14 cellular contexts compared by ENCODE assay signal in the genomic region with DNA sequence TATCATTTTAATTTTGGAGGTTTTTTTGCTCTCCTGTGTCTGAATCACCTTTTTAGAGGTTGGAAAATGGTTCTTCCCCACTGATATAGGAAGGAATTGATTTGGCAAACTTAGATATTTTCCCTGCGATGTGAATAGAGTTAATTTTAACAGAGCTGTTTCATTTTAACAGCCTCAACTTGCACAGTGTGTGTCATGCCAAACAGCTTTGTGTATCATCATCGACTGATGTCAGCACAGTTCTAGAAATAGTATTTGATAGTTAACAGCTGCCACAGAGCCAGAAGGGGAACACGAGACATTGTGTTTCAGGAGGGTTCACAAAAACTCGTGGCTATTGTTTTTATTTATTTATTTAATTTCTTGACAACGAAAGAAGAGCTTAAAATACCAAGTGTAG.
DNase-seq lines count a peak whose midpoint lies in the region; ATAC-seq, FAIRE-seq and TF ChIP-seq lines count a peak whose summit lies in the region.
"Had no signal": no experiment of that assay in that cellular context is flagged by ENCODE, and none has a peak within 500 bp of the region (broad histone marks: within the 10 kb centered on the region; RNA-seq: fewer than 3 reads in every experiment).

No MANE protein-coding gene starts in this region.

- TF ChIP-seq CTCF in epithelial cell of proximal tubule (conservative IDR thresholded peaks at IDR 0.05; ENCODE audit: low read depth, low read length) = no peak

- ATAC-seq in esophagus mucosa (no peak), HG02970 (IDR thresholded peaks at IDR 0.05; ENCODE audit: low FRiP score, unreplicated experiment) (no peak)

- peak; percentile 17 for FAIRE-seq in islet of Langerhans (lab: Jason Lieb, UNC)
- FAIRE-seq: bronchial epithelial cell had no signal

- no peak overlapping the region for H3K4me3 ChIP-seq in epithelial cell of proximal tubule (ENCODE audit: low read depth, low read length)
- H3K4me3 ChIP-seq: neural progenitor cell had no signal

- DNase-seq in DMS 273 (lab: John Stamatoyannopoulos, UW; ENCODE audit: unreplicated experiment) = peak; percentile 8
- DNase-seq in DMS 273 treated with DMSO at 0.1 percent for 48 hours (lab: John Stamatoyannopoulos, UW) = no peak
- DNase-seq in epithelial cell of proximal tubule (ENCODE audit: low read depth) = peak; percentile 27
- peak; percentile 31 for DNase-seq in stromal cell of bone marrow (ENCODE audit: low read depth)
- DNase-seq in NCI-H2196 (lab: John Stamatoyannopoulos, UW; ENCODE audit: unreplicated experiment) = no peak
- DNase-seq: COR-L47, kidney glomerular epithelial cell, NCI-H1417 treated with DMSO at 0.1 percent for 48 hours, trophoblast cell had no signal

Comparison
In these comparisons a context has a peak if more than half of its experiments do, and no peak if none do; other contexts are left out.
1. DNase-seq: peak in DMS 273 (single experiment), epithelial cell of proximal tubule (single experiment) and stromal cell of bone marrow (single experiment); none in DMS 273 treated with DMSO at 0.1 percent for 48 hours (single experiment) and NCI-H2196 (single experiment).